31 cellular contexts compared by ENCODE assay signal in the genomic region with DNA sequence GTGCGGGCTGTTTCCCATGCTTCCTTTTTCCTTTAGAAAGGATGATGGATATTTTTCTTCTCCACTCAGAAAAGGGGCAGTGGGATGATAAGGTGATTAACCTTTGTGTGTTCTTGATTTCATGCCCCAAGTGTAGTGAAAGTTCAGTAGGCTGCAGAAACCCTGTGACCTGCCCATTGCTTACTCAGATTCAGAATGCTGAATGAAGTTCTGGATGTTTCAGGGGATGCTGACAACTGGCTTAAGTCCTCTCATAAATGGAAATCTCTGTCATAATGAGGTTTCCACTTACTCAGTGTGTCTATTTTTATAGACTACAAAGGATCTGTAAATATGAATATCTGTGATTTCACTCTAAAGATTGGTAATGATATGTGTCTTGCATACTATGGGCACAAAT.
DNase-seq lines count a peak whose midpoint lies in the region; ATAC-seq and TF ChIP-seq lines count a peak whose summit lies in the region.
"Had no signal": no experiment of that assay in that cellular context is flagged by ENCODE, and none has a peak within 500 bp of the region (broad histone marks: within the 10 kb centered on the region; RNA-seq: fewer than 3 reads in every experiment).

No MANE protein-coding gene starts in this region.

- ATAC-seq in natural killer cell treated with Interleukin-12 subunit alpha and Interleukin-12 subunit beta and Interleukin-15 and Interleukin-18, amount 100 ng/mL, for 72 hours, result peak; percentile 75 to 86
- no peak for ATAC-seq in natural killer cell
- ATAC-seq in activated T-cell treated with anti-CD3 and anti-CD28 coated beads, Interleukin-2, amount 50 U/mL, for 72 hours (replicated peaks in 1 of 2), result peak; percentile 90 to 92
- ATAC-seq in stimulated activated effector memory CD8-positive, alpha-beta T cell treated with anti-CD3 and anti-CD28 coated beads, Interleukin-12 subunit alpha, Interleukin-12 subunit beta, amount 100 ng/mL, for 72 hours, result peak; percentile 96
- ATAC-seq in GM21619 (IDR thresholded peaks at IDR 0.05; ENCODE audit: unreplicated experiment), result no peak
- ATAC-seq: left colon, Panc1, pancreas, SK-N-SH treated with all-trans-retinoic acid at 6 μM for 48 hours had no signal

- H3K36me3 ChIP-seq in OCI-LY1 (ENCODE audit: insufficient read depth, low read length), result no peaks in the 10 kb centered on the region; the same call in 1 of the 2 replicates
- H3K36me3 ChIP-seq: adrenal gland, BLaER1, pancreas had no signal

- no peaks in the 10 kb centered on the region for H3K79me2 ChIP-seq in OCI-LY1 (ENCODE audit: insufficient read depth, low read length)

- peak overlapping the region; percentile 29 for H3K4me3 Mint-ChIP-seq in natural killer cell treated with Interleukin-12 subunit alpha and Interleukin-12 subunit beta and Interleukin-15 and Interleukin-18, amount 100 ng/mL, for 72 hours
- H3K4me3 Mint-ChIP-seq in natural killer cell (no peak overlapping the region), immature natural killer cell (no peak overlapping the region)
- H3K4me3 Mint-ChIP-seq in activated T-cell treated with anti-CD3 and anti-CD28 coated beads, Interleukin-2, amount 50 U/mL, for 72 hours, result peak overlapping the region in 1 of 2 donors; percentile 23
- H3K4me3 Mint-ChIP-seq in stimulated activated effector memory CD8-positive, alpha-beta T cell treated with anti-CD3 and anti-CD28 coated beads, Interleukin-12 subunit alpha, Interleukin-12 subunit beta, amount 100 ng/mL, for 72 hours, result no peak overlapping the region
- H3K4me3 Mint-ChIP-seq: neural crest cell; T-helper 1 cell treated with Interleukin-12 subunit alpha and Interleukin-12 subunit beta and Interleukin-4 antibody, amounts not matched to agents 30 μg/mL and 1 μg/mL, for 36 hours had no signal

- no peak overlapping the region for H2AFZ ChIP-seq in OCI-LY1 (ENCODE audit: low read length)

- intact Hi-C loops in natural killer cell (cut with micrococcal nuclease), result no loop called here

- no peaks in the 10 kb centered on the region for H3K27me3 Mint-ChIP-seq in natural killer cell treated with Interleukin-12 subunit alpha and Interleukin-12 subunit beta and Interleukin-15 and Interleukin-18, amount 100 ng/mL, for 72 hours
- H3K27me3 Mint-ChIP-seq in natural killer cell (ENCODE audit: low read depth in 2 of 2) (no peaks in the 10 kb centered on the region), immature natural killer cell (ENCODE audit: low read depth in 3 of 3) (no peaks in the 10 kb centered on the region)
- H3K27me3 Mint-ChIP-seq in activated T-cell treated with anti-CD3 and anti-CD28 coated beads, Interleukin-2, amount 50 U/mL, for 72 hours (ENCODE audit: low read depth), result peaks cover 28% of the 10 kb centered on the region

- no peak overlapping the region; the same call in 1 of the 2 replicates for H3K9ac ChIP-seq in OCI-LY1 (ENCODE audit: low read length)
- H3K9ac ChIP-seq: BLaER1 had no signal

- TF ChIP-seq CTCF in natural killer cell (IDR thresholded peaks at IDR 0.05) (no peak), OCI-LY1 (IDR thresholded peaks at IDR 0.05; ENCODE audit: low read length) (no peak)

- peak overlapping the region; percentile 18; the same call in 1 of the 2 replicates for H3K4me2 ChIP-seq in OCI-LY1 (ENCODE audit: low read length)
- H3K4me2 ChIP-seq: BLaER1 had no signal

- H3K9me3 Mint-ChIP-seq in natural killer cell treated with Interleukin-12 subunit alpha and Interleukin-12 subunit beta and Interleukin-15 and Interleukin-18, amount 100 ng/mL, for 72 hours, result no peaks in the 10 kb centered on the region
- H3K9me3 Mint-ChIP-seq in natural killer cell (no peaks in the 10 kb centered on the region), immature natural killer cell (no peaks in the 10 kb centered on the region)
- no peaks in the 10 kb centered on the region for H3K9me3 Mint-ChIP-seq in activated T-cell treated with anti-CD3 and anti-CD28 coated beads, Interleukin-2, amount 50 U/mL, for 72 hours
- no peaks in the 10 kb centered on the region for H3K9me3 Mint-ChIP-seq in stimulated activated effector memory CD8-positive, alpha-beta T cell treated with anti-CD3 and anti-CD28 coated beads, Interleukin-12 subunit alpha, Interleukin-12 subunit beta, amount 100 ng/mL, for 72 hours
- H3K9me3 Mint-ChIP-seq: neural crest cell; T-helper 1 cell treated with Interleukin-12 subunit alpha and Interleukin-12 subunit beta and Interleukin-4 antibody, amounts not matched to agents 30 μg/mL and 1 μg/mL, for 36 hours had no signal

- H3K4me1 Mint-ChIP-seq in natural killer cell treated with Interleukin-12 subunit alpha and Interleukin-12 subunit beta and Interleukin-15 and Interleukin-18, amount 100 ng/mL, for 72 hours (ENCODE audit: low read depth in 2 of 2), result peaks cover 27 to 38% of the 10 kb centered on the region in 2 donors
- peaks cover 17 to 30% of the 10 kb centered on the region in 2 donors for H3K4me1 Mint-ChIP-seq in natural killer cell
- H3K4me1 Mint-ChIP-seq in activated T-cell treated with anti-CD3 and anti-CD28 coated beads, Interleukin-2, amount 50 U/mL, for 72 hours (ENCODE audit: low read depth), result peaks cover 44% of the 10 kb centered on the region
- H3K4me1 Mint-ChIP-seq in stimulated activated effector memory CD8-positive, alpha-beta T cell treated with anti-CD3 and anti-CD28 coated beads, Interleukin-12 subunit alpha, Interleukin-12 subunit beta, amount 100 ng/mL, for 72 hours, result peaks cover 12% of the 10 kb centered on the region
- peaks cover 5 to 32% of the 10 kb centered on the region in 2 donors for H3K4me1 Mint-ChIP-seq in immature natural killer cell

- H3K27ac ChIP-seq in OCI-LY1 (ENCODE audit: low read depth, low read length, poor library complexity, severe bottlenecking), result peak overlapping the region; percentile 90
- H3K27ac ChIP-seq: adrenal gland, BLaER1, pancreas, skin epidermis, testis had no signal

- H3K36me3 Mint-ChIP-seq in natural killer cell treated with Interleukin-12 subunit alpha and Interleukin-12 subunit beta and Interleukin-15 and Interleukin-18, amount 100 ng/mL, for 72 hours, result peaks cover 5% of the 10 kb centered on the region
- H3K36me3 Mint-ChIP-seq in natural killer cell (no peaks in the 10 kb centered on the region), immature natural killer cell (peaks cover 0 to 5% (median 3%) of the 10 kb centered on the region in 3 donors)
- H3K36me3 Mint-ChIP-seq in activated T-cell treated with anti-CD3 and anti-CD28 coated beads, Interleukin-2, amount 50 U/mL, for 72 hours (ENCODE audit: insufficient read depth in 2 of 2), result peaks cover 0 to 2% of the 10 kb centered on the region in 2 donors
- no peaks in the 10 kb centered on the region for H3K36me3 Mint-ChIP-seq in stimulated activated effector memory CD8-positive, alpha-beta T cell treated with anti-CD3 and anti-CD28 coated beads, Interleukin-12 subunit alpha, Interleukin-12 subunit beta, amount 100 ng/mL, for 72 hours

- no peaks in the 10 kb centered on the region for H3K9me2 ChIP-seq in OCI-LY1 (ENCODE audit: low read depth, low read length)

- H3K27ac Mint-ChIP-seq in natural killer cell treated with Interleukin-12 subunit alpha and Interleukin-12 subunit beta and Interleukin-15 and Interleukin-18, amount 100 ng/mL, for 72 hours, result peak overlapping the region; percentile 36 to 67
- no peak overlapping the region for H3K27ac Mint-ChIP-seq in natural killer cell
- H3K27ac Mint-ChIP-seq in activated T-cell treated with anti-CD3 and anti-CD28 coated beads, Interleukin-2, amount 50 U/mL, for 72 hours, result peak overlapping the region; percentile 25
- H3K27ac Mint-ChIP-seq in stimulated activated effector memory CD8-positive, alpha-beta T cell treated with anti-CD3 and anti-CD28 coated beads, Interleukin-12 subunit alpha, Interleukin-12 subunit beta, amount 100 ng/mL, for 72 hours, result no peak overlapping the region
- peak overlapping the region in 1 of 6 donors; percentile 62 for H3K27ac Mint-ChIP-seq in immature natural killer cell
- H3K27ac Mint-ChIP-seq: T-helper 1 cell treated with Interleukin-12 subunit alpha and Interleukin-12 subunit beta and Interleukin-4 antibody, amounts not matched to agents 30 μg/mL and 1 μg/mL, for 36 hours had no signal

- H3K9me3 ChIP-seq in OCI-LY1 (ENCODE audit: low read length), result no peaks in the 10 kb centered on the region
- H3K9me3 ChIP-seq: adrenal gland, BLaER1, pancreas, testis had no signal

- H4K20me1 ChIP-seq in OCI-LY1 (ENCODE audit: insufficient read depth, low read length), result no peaks in the 10 kb centered on the region
- H4K20me1 ChIP-seq: BLaER1 had no signal

- no peaks in the 10 kb centered on the region for H3K27me3 ChIP-seq in OCI-LY1 (ENCODE audit: insufficient read depth, low read length)
- H3K27me3 ChIP-seq: adrenal gland, BLaER1, pancreas, testis had no signal

- H3F3A ChIP-seq in OCI-LY1 (ENCODE audit: insufficient read depth, low read length), result no peaks in the 10 kb centered on the region

- DNase-seq in natural killer cell treated with Interleukin-12 subunit alpha and Interleukin-12 subunit beta and Interleukin-15 and Interleukin-18, amount 100 ng/mL, for 72 hours (ENCODE audit: low spot score), result no peak
- DNase-seq in natural killer cell, result no peak
- DNase-seq in activated T-cell treated with anti-CD3 and anti-CD28 coated beads, Interleukin-2, amount 50 U/mL, for 72 hours, result peak; percentile 39 to 45
- peak in 1 of 2 donors; percentile 55 for DNase-seq in stimulated activated effector memory CD8-positive, alpha-beta T cell treated with anti-CD3 and anti-CD28 coated beads, Interleukin-12 subunit alpha, Interleukin-12 subunit beta, amount 100 ng/mL, for 72 hours (ENCODE audit: low spot score in 2 of 2)
- no peak for DNase-seq in GM19240 (ENCODE audit: insufficient read length, low spot score)
- DNase-seq in immature natural killer cell, result no peak
- DNase-seq: activated CD4-positive, CD25-positive, alpha-beta regulatory T cell treated with anti-CD3 and anti-CD28 coated beads, Interleukin-2, amount 50 U/mL, for 72 hours; activated effector memory CD4-positive, alpha-beta T cell treated with Interleukin-2 at 50 U/mL for 16 hours; adrenal gland; central memory CD4-positive, alpha-beta T cell; COR-L47; erythroblast; Kasumi-1; left colon; mammary epithelial cell; MV-4-11; NCI-H1436; NCI-H2081; NCI-H69; pancreas; retina; Right ventricle myocardium superior; testis had no signal

- H3K4me1 ChIP-seq in OCI-LY1 (ENCODE audit: insufficient read depth, low read length, severe bottlenecking), result peaks cover 97% of the 10 kb centered on the region
- H3K4me1 ChIP-seq: pancreas, testis had no signal

- H3K4me3 ChIP-seq in OCI-LY1 (ENCODE audit: low read depth, low read length, poor library complexity, severe bottlenecking), result no peak overlapping the region
- H3K4me3 ChIP-seq: adrenal gland, BLaER1, pancreas, skin epidermis, testis had no signal

Comparison
In these comparisons a context has a peak if more than half of its experiments do, and no peak if none do; other contexts are left out.
1. ATAC-seq: peak in natural killer cell treated with Interleukin-12 subunit alpha and Interleukin-12 subunit beta and Interleukin-15 and Interleukin-18, amount 100 ng/mL, for 72 hours (2 of 2), activated T-cell treated with anti-CD3 and anti-CD28 coated beads, Interleukin-2, amount 50 U/mL, for 72 hours (2 of 2) and stimulated activated effector memory CD8-positive, alpha-beta T cell treated with anti-CD3 and anti-CD28 coated beads, Interleukin-12 subunit alpha, Interleukin-12 subunit beta, amount 100 ng/mL, for 72 hours (single experiment); none in natural killer cell (0 of 3) and GM21619 (single experiment).
2. H3K27ac Mint-ChIP-seq: peak in natural killer cell treated with Interleukin-12 subunit alpha and Interleukin-12 subunit beta and Interleukin-15 and Interleukin-18, amount 100 ng/mL, for 72 hours (2 of 2) and activated T-cell treated with anti-CD3 and anti-CD28 coated beads, Interleukin-2, amount 50 U/mL, for 72 hours (single experiment); none in natural killer cell (0 of 2) and stimulated activated effector memory CD8-positive, alpha-beta T cell treated with anti-CD3 and anti-CD28 coated beads, Interleukin-12 subunit alpha, Interleukin-12 subunit beta, amount 100 ng/mL, for 72 hours (single experiment).
3. DNase-seq: peak in activated T-cell treated with anti-CD3 and anti-CD28 coated beads, Interleukin-2, amount 50 U/mL, for 72 hours (2 of 2); none in natural killer cell treated with Interleukin-12 subunit alpha and Interleukin-12 subunit beta and Interleukin-15 and Interleukin-18, amount 100 ng/mL, for 72 hours (single experiment), natural killer cell (single experiment), GM19240 (single experiment) and immature natural killer cell (0 of 3).